ENCODE assay signal across 27 cellular contexts in the genomic region with DNA sequence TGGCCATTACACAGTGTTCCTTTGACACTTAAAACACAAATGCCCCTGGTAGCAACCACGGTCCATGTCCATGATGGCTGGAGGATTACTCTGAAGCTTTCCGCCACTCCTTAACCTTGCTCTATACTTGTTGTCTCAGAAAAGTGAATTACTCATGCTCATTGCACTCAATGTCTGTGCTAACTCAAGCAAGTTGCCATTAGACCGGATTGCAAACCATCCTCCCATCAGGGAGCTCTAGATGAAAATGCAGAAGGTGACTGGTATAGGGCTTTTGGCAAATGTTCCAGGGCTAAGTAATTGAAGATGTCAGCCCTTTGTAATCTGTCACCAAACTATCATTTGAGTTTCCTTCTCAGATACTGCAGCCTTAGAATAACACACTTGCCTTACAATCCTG.
"Had no signal": no experiment of that assay in that cellular context is flagged by ENCODE, and none has a peak within 500 bp of the region (broad histone marks: within the 10 kb centered on the region; RNA-seq: fewer than 3 reads in every experiment).

No MANE protein-coding gene starts in this region.

- H3K27me3 Mint-ChIP-seq: activated CD4-positive, alpha-beta memory T cell treated with anti-CD3 and anti-CD28 coated beads for 36 hours; activated CD4-positive, alpha-beta T cell treated with anti-CD3 and anti-CD28 coated beads, Interleukin-2, amount 10 ng/mL, durations not matched to agents 24 days and 14 days; progenitor cell of endocrine pancreas had no signal

- H3K9me3 Mint-ChIP-seq: activated CD4-positive, alpha-beta memory T cell treated with anti-CD3 and anti-CD28 coated beads for 36 hours; activated CD4-positive, alpha-beta T cell treated with anti-CD3 and anti-CD28 coated beads, Interleukin-2, amount 10 ng/mL, durations not matched to agents 24 days and 14 days; activated naive CD4-positive, alpha-beta T cell treated with anti-CD3 and anti-CD28 coated beads for 36 hours; activated naive CD8-positive, alpha-beta T cell treated with anti-CD3 and anti-CD28 coated beads for 36 hours; activated T-helper 1 cell treated with anti-CD3 and anti-CD28 coated beads, Interleukin-12 subunit alpha, Interleukin-12 subunit beta, Interleukin-2, Interleukin-4 antibody, amounts not matched to agents 30 ng/mL and 10 ng/mL and 1 ng/mL, durations not matched to agents 14 hours and 24 hours and 36 hours had no signal

- DNase-seq: activated CD4-positive, alpha-beta memory T cell treated with anti-CD3 and anti-CD28 coated beads for 36 hours; activated CD4-positive, alpha-beta T cell treated with anti-CD3 and anti-CD28 coated beads, Interleukin-2, amount 10 ng/mL, durations not matched to agents 24 days and 14 days; activated CD4-positive, CD25-positive, alpha-beta regulatory T cell treated with anti-CD3 and anti-CD28 coated beads, Interleukin-2, amount 50 U/mL, for 72 hours; activated CD8-positive, alpha-beta memory T cell treated with anti-CD3 and anti-CD28 coated beads, Interleukin-2, amount 50 U/mL, for 4 hours; activated effector memory CD4-positive, alpha-beta T cell treated with anti-CD3 and anti-CD28 coated beads, Interleukin-2, amount 50 U/mL, for 16 hours; activated naive CD4-positive, alpha-beta T cell treated with anti-CD3 and anti-CD28 coated beads for 36 hours; activated naive CD8-positive, alpha-beta T cell treated with anti-CD3 and anti-CD28 coated beads for 36 hours; activated T-cell treated with anti-CD3 and anti-CD28 coated beads, Interleukin-2, amount 50 U/mL, for 1 hour; adrenal gland; aorta; brain microvascular endothelial cell; heart right ventricle; kidney glomerular epithelial cell; left ventricle myocardium inferior; mesendoderm; natural killer cell; ovary; stimulated activated CD4-positive, alpha-beta T cell treated with anti-CD3 and anti-CD28 coated beads, Interleukin-12 subunit alpha, Interleukin-12 subunit beta, amount 100 ng/mL, for 4 hours; stimulated activated CD4-positive, alpha-beta T cell treated with anti-CD3 and anti-CD28 coated beads, Interleukin-4, amount 100 ng/mL, for 1 hour; stomach; T-helper 17 cell; T1000; thyroid gland; upper lobe of left lung had no signal

- H3K4me3 Mint-ChIP-seq: activated CD4-positive, alpha-beta memory T cell treated with anti-CD3 and anti-CD28 coated beads for 36 hours; activated CD4-positive, alpha-beta T cell treated with anti-CD3 and anti-CD28 coated beads, Interleukin-2, amount 10 ng/mL, durations not matched to agents 24 days and 14 days; activated naive CD4-positive, alpha-beta T cell treated with anti-CD3 and anti-CD28 coated beads for 36 hours; activated naive CD8-positive, alpha-beta T cell treated with anti-CD3 and anti-CD28 coated beads for 36 hours; activated T-helper 1 cell treated with anti-CD3 and anti-CD28 coated beads, Interleukin-12 subunit alpha, Interleukin-12 subunit beta, Interleukin-2, Interleukin-4 antibody, amounts not matched to agents 30 ng/mL and 10 ng/mL and 1 ng/mL, durations not matched to agents 14 hours and 24 hours and 36 hours; natural killer cell; T-helper 17 cell had no signal

- H3K4me1 Mint-ChIP-seq: activated CD4-positive, alpha-beta T cell treated with anti-CD3 and anti-CD28 coated beads, Interleukin-2, amount 10 ng/mL, durations not matched to agents 24 days and 14 days; activated naive CD8-positive, alpha-beta T cell treated with anti-CD3 and anti-CD28 coated beads for 36 hours; natural killer cell; T-helper 17 cell had no signal

- ATAC-seq: heart right ventricle, natural killer cell, sciatic nerve, T-helper 17 cell had no signal

- H3K36me3 Mint-ChIP-seq: activated CD4-positive, alpha-beta memory T cell treated with anti-CD3 and anti-CD28 coated beads for 36 hours; activated naive CD8-positive, alpha-beta T cell treated with anti-CD3 and anti-CD28 coated beads for 36 hours; natural killer cell had no signal

- H3K27ac Mint-ChIP-seq: activated CD4-positive, alpha-beta memory T cell treated with anti-CD3 and anti-CD28 coated beads for 36 hours; activated CD4-positive, alpha-beta T cell treated with anti-CD3 and anti-CD28 coated beads, Interleukin-2, amount 10 ng/mL, durations not matched to agents 24 days and 14 days; activated naive CD4-positive, alpha-beta T cell treated with anti-CD3 and anti-CD28 coated beads for 36 hours; activated naive CD8-positive, alpha-beta T cell treated with anti-CD3 and anti-CD28 coated beads for 36 hours; activated T-helper 1 cell treated with anti-CD3 and anti-CD28 coated beads, Interleukin-12 subunit alpha, Interleukin-12 subunit beta, Interleukin-2, Interleukin-4 antibody, amounts not matched to agents 30 ng/mL and 10 ng/mL and 1 ng/mL, durations not matched to agents 14 hours and 24 hours and 36 hours; natural killer cell; progenitor cell of endocrine pancreas; T-helper 17 cell had no signal
